Comparison of ENCODE assay signal across 15 cellular contexts in genomic region chr17:19461139-19461538, GRCh38. TPM values are rescaled to one million over a fixed set of nuclear protein-coding genes. Genes with fewer than 3 reads are reported as not detected.
A peak's percentile ranks its signal among the peaks of the same experiment; 100 is the strongest.
DNase-seq lines count a peak whose midpoint lies in the region; ATAC-seq, FAIRE-seq and TF ChIP-seq lines count a peak whose summit lies in the region.
"Had no signal": no experiment of that assay in that cellular context is flagged by ENCODE, and none has a peak within 500 bp of the region (broad histone marks: within the 10 kb centered on the region; RNA-seq: fewer than 3 reads in every experiment).

No MANE protein-coding gene starts in this region.

- TF ChIP-seq EP300 in H1 (IDR thresholded peaks at IDR 0.05; ENCODE audit: borderline replicate concordance in 1 of 2, low read depth in 2 of 2, low read length in 2 of 2) = no peak

- H3K4me1 ChIP-seq in H1 (replicated peaks in 1 of 4; ENCODE audit: control insufficient read depth in 3 of 4, insufficient read depth in 4 of 4, low read length in 3 of 4) = peaks cover 19 to 50% (median 41%) of the 10 kb centered on the region in 4 experiments
- no peaks in the 10 kb centered on the region for H3K4me1 ChIP-seq in small intestine (ENCODE audit: control insufficient read depth in 2 of 2, insufficient read depth in 1 of 2, low read depth in 1 of 2, low read length in 1 of 2)
- H3K4me1 ChIP-seq in GM23248 (ENCODE audit: insufficient read depth) = no peaks in the 10 kb centered on the region
- H3K4me1 ChIP-seq: prostate gland had no signal

- no peak overlapping the region for H2AK5ac ChIP-seq in H1 (ENCODE audit: low read depth, low read length)

- peak overlapping the region; percentile 65 for H4K5ac ChIP-seq in H1 (ENCODE audit: insufficient read length, low read depth, low read length)

- no peaks in the 10 kb centered on the region for H3K9me2 ChIP-seq in GM23248 (ENCODE audit: insufficient read depth)

- H3K27me3 ChIP-seq in H1 (replicated peaks in 1 of 4; ENCODE audit: control insufficient read depth in 3 of 4, extremely low read depth in 1 of 4, insufficient read depth in 3 of 4, low read length in 3 of 4) (no peaks in the 10 kb centered on the region), small intestine (ENCODE audit: control insufficient read depth in 2 of 2, insufficient read depth in 2 of 2, low read length in 2 of 2) (no peaks in the 10 kb centered on the region), GM23248 (replicated peaks; ENCODE audit: insufficient read depth) (peaks cover 9% of the 10 kb centered on the region; the same call in 1 of the 2 replicates)

- no peak for TF ChIP-seq POLR2A in H1 (IDR thresholded peaks at IDR 0.05; ENCODE audit: control extremely low read depth in 1 of 2, low read depth in 2 of 2, low read length in 2 of 2)
- no peak for TF ChIP-seq POLR2A in erythroblast (IDR thresholded peaks at IDR 0.05; ENCODE audit: low read length)

- H3F3A ChIP-seq in GM23248 (ENCODE audit: insufficient read depth) = no peaks in the 10 kb centered on the region

- H3K4me3 ChIP-seq in H1 (ENCODE audit: extremely low read depth in 1 of 4, insufficient read depth in 2 of 4, low read depth in 3 of 4, low read length in 4 of 4) = peak overlapping the region in 1 of 4 experiments; percentile 27; a peak in 1 of 8 replicates
- H3K4me3 ChIP-seq in small intestine (ENCODE audit: low read depth in 1 of 2, low read length in 2 of 2) = no peak overlapping the region
- no peak overlapping the region for H3K4me3 ChIP-seq in GM23248
- H3K4me3 ChIP-seq: prostate gland had no signal

- no peak overlapping the region for H2AFZ ChIP-seq in H1 (ENCODE audit: low read length)
- H2AFZ ChIP-seq in GM23248 = no peak overlapping the region

- no peaks in the 10 kb centered on the region; the same call in 1 of the 2 replicates for H3K23me2 ChIP-seq in H1 (ENCODE audit: low read depth, low read length)

- no peak overlapping the region for H3K14ac ChIP-seq in H1 (ENCODE audit: insufficient read length)

- CTCF ChIA-PET in H1 (lab: Charles Lee; ENCODE audit: partially characterized antibody) = interaction anchor here (0.5 to 2.4 kb wide), 8 partner anchors 9 to 181 kb away, joined by 3 to 16 read pairs (median 4); no protein-coding TSS in a partner anchor

- peak overlapping the region; percentile 38; the same call in 1 of the 2 replicates for H3K27ac ChIP-seq in H1 (ENCODE audit: low read depth, low read length)
- no peak overlapping the region for H3K27ac ChIP-seq in small intestine (ENCODE audit: low read depth in 1 of 2, low read length in 1 of 2)
- H3K27ac ChIP-seq in GM23248 = no peak overlapping the region
- H3K27ac ChIP-seq: prostate gland had no signal

- H3K9me3 ChIP-seq in H1 (ENCODE audit: insufficient read depth in 2 of 2, low read depth in 1 of 2, low read length in 1 of 2) (no peaks in the 10 kb centered on the region), small intestine (ENCODE audit: control insufficient read depth, low read depth) (no peaks in the 10 kb centered on the region), GM23248 (ENCODE audit: low read depth) (no peaks in the 10 kb centered on the region)
- H3K9me3 ChIP-seq: prostate gland had no signal

- no peak overlapping the region for H3K23ac ChIP-seq in H1 (ENCODE audit: insufficient read length)

- TF ChIP-seq CTCF in H1 (IDR thresholded peaks at IDR 0.05; ENCODE audit: control extremely low read depth in 1 of 3, insufficient read depth in 1 of 3, low read depth in 1 of 3, low read length in 3 of 3) = no peak

- H3K36me3 ChIP-seq in H1 (ENCODE audit: control insufficient read depth in 2 of 4, insufficient read depth in 4 of 4, low read length in 3 of 4) (no peaks in the 10 kb centered on the region), small intestine (ENCODE audit: control insufficient read depth in 2 of 2, insufficient read depth in 2 of 2, low read length in 2 of 2) (no peaks in the 10 kb centered on the region), GM23248 (ENCODE audit: low read depth) (no peaks in the 10 kb centered on the region)
- H3K36me3 ChIP-seq: prostate gland had no signal

- peak overlapping the region; percentile 62 for H2BK120ac ChIP-seq in H1 (replicated peaks; ENCODE audit: low read depth, low read length)

- no peaks in the 10 kb centered on the region for H3K79me2 ChIP-seq in H1 (ENCODE audit: control insufficient read depth in 1 of 2, insufficient read depth in 2 of 2, low read length in 2 of 2)
- no peaks in the 10 kb centered on the region for H3K79me2 ChIP-seq in GM23248 (ENCODE audit: insufficient read depth)

- no peak overlapping the region for H4K8ac ChIP-seq in H1 (ENCODE audit: extremely low read depth, insufficient read depth, low read length)

- H3K56ac ChIP-seq in H1 (replicated peaks; ENCODE audit: insufficient read length, low read depth, low read length) = peak overlapping the region; percentile 48

- no peak overlapping the region for H2BK15ac ChIP-seq in H1 (ENCODE audit: low read length)

- peak overlapping the region; percentile 95; the same call in 1 of the 2 replicates for H2BK5ac ChIP-seq in H1 (ENCODE audit: low read depth, low read length)

- H3K9ac ChIP-seq in H1 (replicated peaks in 1 of 4; ENCODE audit: extremely low read depth in 1 of 4, low read depth in 3 of 4, low read length in 3 of 4) (no peak overlapping the region), GM23248 (no peak overlapping the region)

- H4K91ac ChIP-seq in H1 (replicated peaks; ENCODE audit: insufficient read length, low read length) = peak overlapping the region; percentile 97

- no peak overlapping the region for H3K4ac ChIP-seq in H1 (replicated peaks; ENCODE audit: insufficient read length, low read depth, low read length)

- H2BK20ac ChIP-seq in H1 (ENCODE audit: low read length) = peak overlapping the region; percentile 98

- POLR2A ChIA-PET in H1 (lab: Charles Lee; ENCODE audit: partially characterized antibody) = interaction anchor here (1.0 to 3.5 kb wide), 4 partner anchors 13 to 188 kb away, joined by 4 to 8 read pairs (median 5); partner anchors contain the start of genes ALDH3A2 and MFAP4

- TF ChIP-seq RAD21 in H1 (IDR thresholded peaks at IDR 0.05 in 1 of 2, conservative IDR thresholded peaks at IDR 0.05 in 1 of 2; ENCODE audit: low read depth in 2 of 2, low read length in 2 of 2) = no peak

- ATAC-seq in GM19397 (IDR thresholded peaks at IDR 0.05; ENCODE audit: unreplicated experiment) = no peak
- ATAC-seq: CD8-positive, alpha-beta T cell had no signal

- peak overlapping the region; percentile 46 to 54 for H3K4me2 ChIP-seq in H1 (ENCODE audit: insufficient read depth in 1 of 2, low read depth in 2 of 2, low read length in 2 of 2)
- H3K4me2 ChIP-seq in GM23248 (ENCODE audit: unreplicated experiment) = no peak overlapping the region

- peak overlapping the region; percentile 93; the same call in 1 of the 2 replicates for H2BK12ac ChIP-seq in H1 (ENCODE audit: low read depth, low read length)

- no peak for DNase-seq in GM18507 (ENCODE audit: extremely low spot score, insufficient read length, low read depth)
- peak; percentile 54 for DNase-seq in NCI-H146 (lab: John Stamatoyannopoulos, UW)
- DNase-seq in H1 (ENCODE audit: low read depth in 1 of 2, low spot score in 2 of 2) = peak in 1 of 2 experiments; percentile 67
- DNase-seq in small intestine = peak; percentile 23
- no peak for DNase-seq in GM23248
- DNase-seq in erythroblast (lab: John Stamatoyannopoulos, UW) = no peak
- DNase-seq in NCI-H1694 (lab: John Stamatoyannopoulos, UW) = no peak
- DNase-seq: activated CD4-positive, alpha-beta T cell treated with anti-CD3 and anti-CD28 coated beads for 4 hours; activated effector memory CD4-positive, alpha-beta T cell treated with anti-CD3 and anti-CD28 coated beads, Interleukin-2, amount 50 U/mL, for 16 hours; NCI-H1092 treated with DMSO at 0.1 percent for 48 hours; stimulated activated CD4-positive, alpha-beta T cell treated with anti-CD3 and anti-CD28 coated beads, Interleukin-4, amount 100 ng/mL, for 4 hours had no signal

- in situ Hi-C loops in GM23248 (cut with MboI) = no loop called here

- no peaks in the 10 kb centered on the region for H3K79me1 ChIP-seq in H1 (ENCODE audit: low read depth, low read length)

- FAIRE-seq in GM18507 (lab: Jason Lieb, UNC) (peak; percentile 56), H1 (lab: Jason Lieb, UNC) (peak; percentile 79), small intestine (lab: Jason Lieb, UNC) (no peak)
- FAIRE-seq: bronchial epithelial cell had no signal

- H4K20me1 ChIP-seq in H1 (replicated peaks in 1 of 2; ENCODE audit: control insufficient read depth in 1 of 2, insufficient read depth in 2 of 2, low read length in 2 of 2) (no peaks in the 10 kb centered on the region), GM23248 (ENCODE audit: insufficient read depth) (no peaks in the 10 kb centered on the region)

- peak overlapping the region; percentile 98 for H3K18ac ChIP-seq in H1 (ENCODE audit: extremely low read depth, low read length)

TF ChIP-seq in H1, 55 proteins besides CTCF, POLR2A, EP300 and RAD21 (continues in another document):
- TF ChIP-seq RBBP5 (IDR thresholded peaks at IDR 0.05; ENCODE audit: borderline replicate concordance, low read depth, low read length) = no peak
- no peak for TF ChIP-seq KDM5A (IDR thresholded peaks at IDR 0.05; ENCODE audit: low read length)
- TF ChIP-seq MAX (IDR thresholded peaks at IDR 0.05) = no peak
- no peak for TF ChIP-seq SIRT6 (IDR thresholded peaks at IDR 0.05; ENCODE audit: low read length)
- TF ChIP-seq CHD1 (IDR thresholded peaks at IDR 0.05; ENCODE audit: low read depth, low read length) = no peak
- peak; percentile 31; the same call in 1 of the 2 replicates for TF ChIP-seq SP1 (IDR thresholded peaks at IDR 0.05; ENCODE audit: low read depth, low read length)

RNA-seq across cellular contexts. Expression of gene RNF112, which starts 50.1 kb away (rescaled TPM):
- 2.2 and 2.3 TPM in 2 replicates for total RNA-seq in H1 (2021; fragmentation: NEBNext Ultra II Directional; extraction: Animal tissue kit (Norgen Biotek cat#: 25700))
- polyA plus RNA-seq in H1 (2011; rRNA removed) (1.1 and 1.7 TPM in 2 replicates), small intestine (1 to 10 TPM; 1.1 to 5.6 (median 2.7) TPM), GM23248 (2016; fragmentation: Nextera tagmentation; extraction: Ambion mirVana) (0.75 and 0.83 TPM in 2 replicates)
- polyA plus RNA-seq in H1 (2011; cell fraction: cytosol; rRNA removed) = 1.7 TPM
- 8.6 TPM for polyA plus RNA-seq in H1 (2011; cell fraction: nucleus; rRNA removed)
- 1.4 to 3.8 TPM (median 2.5 TPM) in 4 replicates for polyA plus RNA-seq in H1 (2012, experiment 1 of 2)
- 0.79 TPM for polyA plus RNA-seq in H1 (2012, experiment 2 of 2)
- 0.85 TPM for polyA plus RNA-seq in H1 (2013, experiment 1 of 2)
- polyA plus RNA-seq in H1 (2013, experiment 2 of 2) = 0.90 TPM
- 0.68 and 0.98 TPM in 2 replicates for polyA minus RNA-seq in H1 (2011; rRNA and poly(A)+ RNA removed)
- 4.6 TPM for polyA minus RNA-seq in H1 (2011; cell fraction: cytosol; rRNA and poly(A)+ RNA removed)
- polyA minus RNA-seq in H1 (2011; cell fraction: nucleus; rRNA and poly(A)+ RNA removed) = 1.6 TPM
- total RNA-seq in GM23248 (2014; rRNA removed; shearing (Covaris generic)) = 7.8 and 9.1 TPM in 2 replicates

Comparison
In these comparisons a context has a peak if more than half of its experiments do, and no peak if none do; other contexts are left out.
1. DNase-seq: peak in NCI-H146 (single experiment) and small intestine (single experiment); none in GM18507 (single experiment), GM23248 (single experiment), erythroblast (0 of 2) and NCI-H1694 (single experiment).